Comparison of ENCODE assay signal across 14 cellular contexts in genomic region chr10:119421887-119422684, GRCh38.
DNase-seq lines count a peak whose midpoint lies in the region; ATAC-seq and TF ChIP-seq lines count a peak whose summit lies in the region.
"Had no signal": no experiment of that assay in that cellular context is flagged by ENCODE, and none has a peak within 500 bp of the region (broad histone marks: within the 10 kb centered on the region; RNA-seq: fewer than 3 reads in every experiment).

No MANE protein-coding gene starts in this region.

- H3K9me3 Mint-ChIP-seq in progenitor cell of endocrine pancreas (ENCODE audit: low read depth) = no peaks in the 10 kb centered on the region
- no peaks in the 10 kb centered on the region for H3K9me3 Mint-ChIP-seq in activated naive CD8-positive, alpha-beta T cell treated with anti-CD3 and anti-CD28 coated beads, Interleukin-2, amount 50 U/mL, for 24 hours
- H3K9me3 Mint-ChIP-seq: CD4-positive, alpha-beta memory T cell had no signal

- no peaks in the 10 kb centered on the region for H3K27me3 Mint-ChIP-seq in progenitor cell of endocrine pancreas
- no peaks in the 10 kb centered on the region for H3K27me3 Mint-ChIP-seq in activated naive CD8-positive, alpha-beta T cell treated with anti-CD3 and anti-CD28 coated beads, Interleukin-2, amount 50 U/mL, for 24 hours
- H3K27me3 Mint-ChIP-seq: CD4-positive, alpha-beta memory T cell had no signal

- no peaks in the 10 kb centered on the region for H3K27me3 ChIP-seq in Peyer's patch

- no peak overlapping the region for H3K4me3 Mint-ChIP-seq in progenitor cell of endocrine pancreas (ENCODE audit: low read depth)
- H3K4me3 Mint-ChIP-seq in activated naive CD8-positive, alpha-beta T cell treated with anti-CD3 and anti-CD28 coated beads, Interleukin-2, amount 50 U/mL, for 24 hours = no peak overlapping the region
- H3K4me3 Mint-ChIP-seq: CD4-positive, alpha-beta memory T cell had no signal

- H3K27ac ChIP-seq in Peyer's patch = peak overlapping the region in 3 of 4 donors; percentile 27 to 46 (median 38)

- peaks cover 0 to 23% (median 0%) of the 10 kb centered on the region in 3 donors for H3K36me3 ChIP-seq in Peyer's patch

- H3K9me3 ChIP-seq in Peyer's patch = no peaks in the 10 kb centered on the region

- peaks cover 13% of the 10 kb centered on the region for H3K4me1 Mint-ChIP-seq in progenitor cell of endocrine pancreas (ENCODE audit: low read depth)
- no peaks in the 10 kb centered on the region for H3K4me1 Mint-ChIP-seq in activated naive CD8-positive, alpha-beta T cell treated with anti-CD3 and anti-CD28 coated beads, Interleukin-2, amount 50 U/mL, for 24 hours

- DNase-seq in Daoy (ENCODE audit: low read depth) (peak; percentile 54), Peyer's patch (no peak), fibroblast of peridontal ligament (ENCODE audit: extremely low read depth) (peak; percentile 55), progenitor cell of endocrine pancreas (ENCODE audit: low spot score, unreplicated experiment) (no peak), C1 segment of cervical spinal cord (lab: John Stamatoyannopoulos, UW) (no peak), NK-92 (lab: John Stamatoyannopoulos, UW; ENCODE audit: unreplicated experiment) (no peak), globus pallidus (ENCODE audit: low spot score) (no peak)
- no peak for DNase-seq in activated naive CD8-positive, alpha-beta T cell treated with anti-CD3 and anti-CD28 coated beads, Interleukin-2, amount 50 U/mL, for 24 hours
- DNase-seq: activated gamma-delta T cell treated with Interleukin-2 at 50 U/mL for 16 hours; CD4-positive, alpha-beta memory T cell; NCI-H1694; stimulated activated CD4-positive, alpha-beta T cell treated with anti-CD3 and anti-CD28 coated beads, Interleukin-1b, Interleukin-23, amount 100 ng/mL, for 48 hours; stimulated activated naive CD4-positive, alpha-beta T cell treated with Interleukin-2 at 50 U/mL for 16 hours had no signal

- H3K27ac Mint-ChIP-seq in progenitor cell of endocrine pancreas = peak overlapping the region; percentile 59
- H3K27ac Mint-ChIP-seq in activated naive CD8-positive, alpha-beta T cell treated with anti-CD3 and anti-CD28 coated beads, Interleukin-2, amount 50 U/mL, for 24 hours = no peak overlapping the region

- no peak for ATAC-seq in activated naive CD8-positive, alpha-beta T cell treated with anti-CD3 and anti-CD28 coated beads, Interleukin-2, amount 50 U/mL, for 24 hours
- ATAC-seq: left lobe of liver had no signal

- no peak overlapping the region for H3K4me3 ChIP-seq in Peyer's patch

- no peak for TF ChIP-seq CTCF in Peyer's patch (IDR thresholded peaks at IDR 0.05)
- TF ChIP-seq CTCF in progenitor cell of endocrine pancreas (IDR thresholded peaks at IDR 0.05; ENCODE audit: unreplicated experiment) = no peak

- no peaks in the 10 kb centered on the region for H3K4me1 ChIP-seq in Peyer's patch

- H3K36me3 Mint-ChIP-seq in progenitor cell of endocrine pancreas (ENCODE audit: insufficient read depth) = peaks cover 3% of the 10 kb centered on the region
- H3K36me3 Mint-ChIP-seq in activated naive CD8-positive, alpha-beta T cell treated with anti-CD3 and anti-CD28 coated beads, Interleukin-2, amount 50 U/mL, for 24 hours (ENCODE audit: low read depth) = peaks cover 11% of the 10 kb centered on the region

- TF ChIP-seq POLR2A in Peyer's patch (IDR thresholded peaks at IDR 0.05) = no peak

Comparison
In these comparisons a context has a peak if more than half of its experiments do, and no peak if none do; other contexts are left out.
1. DNase-seq: peak in Daoy (single experiment) and fibroblast of peridontal ligament (single experiment); none in Peyer's patch (0 of 3), progenitor cell of endocrine pancreas (single experiment), C1 segment of cervical spinal cord (0 of 14), activated naive CD8-positive, alpha-beta T cell treated with anti-CD3 and anti-CD28 coated beads, Interleukin-2, amount 50 U/mL, for 24 hours (single experiment), NK-92 (single experiment) and globus pallidus (single experiment).